In genomic region chr6:36027501-36028087, GRCh38 we compare ENCODE assay signal across 1 cellular context.
A peak's percentile ranks its signal among the peaks of the same experiment; 100 is the strongest.
TF ChIP-seq lines count a peak whose summit lies in the region.

Gene MAPK14, plus strand, starts transcription at chr6:36027808. Its CDS starts 350 bp downstream, at chr6:36028158.

TF ChIP-seq in GM12878, 131 proteins besides CTCF, POLR2A, EP300 and RAD21 (continued from another document and continues in another):
- TF ChIP-seq ZBTB33 (IDR thresholded peaks at IDR 0.05) (peak; percentile 81), RB1 (IDR thresholded peaks at IDR 0.05; ENCODE audit: borderline replicate concordance) (peak; percentile 78; the same call in 1 of the 2 replicates), ZBED1 (IDR thresholded peaks at IDR 0.05; ENCODE audit: borderline replicate concordance) (no peak), ZZZ3 (IDR thresholded peaks at IDR 0.05; ENCODE audit: control insufficient read depth, insufficient read length, low read depth) (no peak), BCL11A (IDR thresholded peaks at IDR 0.05; ENCODE audit: low read depth, low read length) (no peak), IKZF1 (conservative IDR thresholded peaks at IDR 0.05) (peak; percentile 95), NBN (IDR thresholded peaks at IDR 0.05) (no peak; the same call in 1 of the 2 replicates), GABPA (IDR thresholded peaks at IDR 0.05; ENCODE audit: low read depth) (no peak), NFIC (IDR thresholded peaks at IDR 0.05; ENCODE audit: low read depth, low read length) (no peak), CREM (IDR thresholded peaks at IDR 0.05; ENCODE audit: low read depth) (no peak; the same call in 1 of the 2 replicates), ZNF274 (IDR thresholded peaks at IDR 0.05; ENCODE audit: insufficient read depth, insufficient read length) (no peak), MYB (IDR thresholded peaks at IDR 0.05; ENCODE audit: borderline replicate concordance, low read depth, low read length) (peak; percentile 39; the same call in 1 of the 2 replicates), TCF3 (IDR thresholded peaks at IDR 0.05; ENCODE audit: borderline replicate concordance, insufficient read depth, low read depth, low read length) (no peak), NKRF (conservative IDR thresholded peaks at IDR 0.05) (peak; percentile 81), KAT2A (conservative IDR thresholded peaks at IDR 0.05; ENCODE audit: control insufficient read depth, low read depth, low read length) (no peak), USF1 (IDR thresholded peaks at IDR 0.05; ENCODE audit: borderline replicate concordance, extremely low read length, insufficient read depth, low read depth, low read length) (no peak), ESRRA (IDR thresholded peaks at IDR 0.05; ENCODE audit: low read length) (no peak), CBX5 (IDR thresholded peaks at IDR 0.05; ENCODE audit: low read depth) (peak; percentile 86), SMC3 (IDR thresholded peaks at IDR 0.05; ENCODE audit: borderline replicate concordance, low read length) (peak; percentile 97), SREBF1 (IDR thresholded peaks at IDR 0.05; ENCODE audit: low read length) (no peak), CHD1 (IDR thresholded peaks at IDR 0.05; ENCODE audit: low read depth, low read length) (peak; percentile 47; the same call in 1 of the 2 replicates), CHD4 (IDR thresholded peaks at IDR 0.05) (no peak), TAF1 (IDR thresholded peaks at IDR 0.05; ENCODE audit: borderline replicate concordance, low read depth, low read length) (peak; percentile 86), BHLHE40 (IDR thresholded peaks at IDR 0.05; ENCODE audit: borderline replicate concordance in 1 of 2, low read depth in 2 of 2, low read length in 1 of 2) (peak; percentile 33 to 35; a peak in 3 of 4 replicates), IRF4 (IDR thresholded peaks at IDR 0.05; ENCODE audit: low read depth, low read length) (no peak), PKNOX1 (IDR thresholded peaks at IDR 0.05) (peak; percentile 80; the same call in 1 of the 2 replicates), CHD2 (IDR thresholded peaks at IDR 0.05; ENCODE audit: borderline replicate concordance, low read depth, low read length) (peak; percentile 100), MEF2B (IDR thresholded peaks at IDR 0.05; ENCODE audit: partially characterized antibody, poor library complexity, severe bottlenecking) (no peak), WRNIP1 (IDR thresholded peaks at IDR 0.05; ENCODE audit: borderline replicate concordance, low read depth, low read length) (peak; percentile 32; the same call in 1 of the 2 replicates), RUNX3 (IDR thresholded peaks at IDR 0.05; ENCODE audit: low read length) (peak; percentile 16; the same call in 1 of the 2 replicates), NR2C1 (IDR thresholded peaks at IDR 0.05) (no peak), MEF2A (IDR thresholded peaks at IDR 0.05; ENCODE audit: insufficient read depth, low read depth, low read length) (0 out of 2 replicates have a peak, but pooled peaks have one; percentile 19), ZNF207 (IDR thresholded peaks at IDR 0.05; ENCODE audit: borderline replicate concordance) (peak; percentile 89), RFX5 (IDR thresholded peaks at IDR 0.05; ENCODE audit: low read depth, low read length) (no peak), MTA2 (IDR thresholded peaks at IDR 0.05; ENCODE audit: low read depth) (no peak)
- TF ChIP-seq, protein P1, sequence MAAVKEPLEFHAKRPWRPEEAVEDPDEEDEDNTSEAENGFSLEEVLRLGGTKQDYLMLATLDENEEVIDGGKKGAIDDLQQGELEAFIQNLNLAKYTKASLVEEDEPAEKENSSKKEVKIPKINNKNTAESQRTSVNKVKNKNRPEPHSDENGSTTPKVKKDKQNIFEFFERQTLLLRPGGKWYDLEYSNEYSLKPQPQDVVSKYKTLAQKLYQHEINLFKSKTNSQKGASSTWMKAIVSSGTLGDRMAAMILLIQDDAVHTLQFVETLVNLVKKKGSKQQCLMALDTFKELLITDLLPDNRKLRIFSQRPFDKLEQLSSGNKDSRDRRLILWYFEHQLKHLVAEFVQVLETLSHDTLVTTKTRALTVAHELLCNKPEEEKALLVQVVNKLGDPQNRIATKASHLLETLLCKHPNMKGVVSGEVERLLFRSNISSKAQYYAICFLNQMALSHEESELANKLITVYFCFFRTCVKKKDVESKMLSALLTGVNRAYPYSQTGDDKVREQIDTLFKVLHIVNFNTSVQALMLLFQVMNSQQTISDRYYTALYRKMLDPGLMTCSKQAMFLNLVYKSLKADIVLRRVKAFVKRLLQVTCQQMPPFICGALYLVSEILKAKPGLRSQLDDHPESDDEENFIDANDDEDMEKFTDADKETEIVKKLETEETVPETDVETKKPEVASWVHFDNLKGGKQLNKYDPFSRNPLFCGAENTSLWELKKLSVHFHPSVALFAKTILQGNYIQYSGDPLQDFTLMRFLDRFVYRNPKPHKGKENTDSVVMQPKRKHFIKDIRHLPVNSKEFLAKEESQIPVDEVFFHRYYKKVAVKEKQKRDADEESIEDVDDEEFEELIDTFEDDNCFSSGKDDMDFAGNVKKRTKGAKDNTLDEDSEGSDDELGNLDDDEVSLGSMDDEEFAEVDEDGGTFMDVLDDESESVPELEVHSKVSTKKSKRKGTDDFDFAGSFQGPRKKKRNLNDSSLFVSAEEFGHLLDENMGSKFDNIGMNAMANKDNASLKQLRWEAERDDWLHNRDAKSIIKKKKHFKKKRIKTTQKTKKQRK (IDR thresholded peaks at IDR 0.05; ENCODE audit: low read depth, low read length): no peak
- TF ChIP-seq, protein P2, sequence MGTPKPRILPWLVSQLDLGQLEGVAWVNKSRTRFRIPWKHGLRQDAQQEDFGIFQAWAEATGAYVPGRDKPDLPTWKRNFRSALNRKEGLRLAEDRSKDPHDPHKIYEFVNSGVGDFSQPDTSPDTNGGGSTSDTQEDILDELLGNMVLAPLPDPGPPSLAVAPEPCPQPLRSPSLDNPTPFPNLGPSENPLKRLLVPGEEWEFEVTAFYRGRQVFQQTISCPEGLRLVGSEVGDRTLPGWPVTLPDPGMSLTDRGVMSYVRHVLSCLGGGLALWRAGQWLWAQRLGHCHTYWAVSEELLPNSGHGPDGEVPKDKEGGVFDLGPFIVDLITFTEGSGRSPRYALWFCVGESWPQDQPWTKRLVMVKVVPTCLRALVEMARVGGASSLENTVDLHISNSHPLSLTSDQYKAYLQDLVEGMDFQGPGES (IDR thresholded peaks at IDR 0.05): no peak; the same call in 1 of the 2 replicates
- TF ChIP-seq, protein P3, sequence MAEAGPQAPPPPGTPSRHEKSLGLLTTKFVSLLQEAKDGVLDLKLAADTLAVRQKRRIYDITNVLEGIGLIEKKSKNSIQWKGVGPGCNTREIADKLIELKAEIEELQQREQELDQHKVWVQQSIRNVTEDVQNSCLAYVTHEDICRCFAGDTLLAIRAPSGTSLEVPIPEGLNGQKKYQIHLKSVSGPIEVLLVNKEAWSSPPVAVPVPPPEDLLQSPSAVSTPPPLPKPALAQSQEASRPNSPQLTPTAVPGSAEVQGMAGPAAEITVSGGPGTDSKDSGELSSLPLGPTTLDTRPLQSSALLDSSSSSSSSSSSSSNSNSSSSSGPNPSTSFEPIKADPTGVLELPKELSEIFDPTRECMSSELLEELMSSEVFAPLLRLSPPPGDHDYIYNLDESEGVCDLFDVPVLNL (IDR thresholded peaks at IDR 0.05; ENCODE audit: low read depth, low read length): peak; percentile 62
- TF ChIP-seq, protein P4, sequence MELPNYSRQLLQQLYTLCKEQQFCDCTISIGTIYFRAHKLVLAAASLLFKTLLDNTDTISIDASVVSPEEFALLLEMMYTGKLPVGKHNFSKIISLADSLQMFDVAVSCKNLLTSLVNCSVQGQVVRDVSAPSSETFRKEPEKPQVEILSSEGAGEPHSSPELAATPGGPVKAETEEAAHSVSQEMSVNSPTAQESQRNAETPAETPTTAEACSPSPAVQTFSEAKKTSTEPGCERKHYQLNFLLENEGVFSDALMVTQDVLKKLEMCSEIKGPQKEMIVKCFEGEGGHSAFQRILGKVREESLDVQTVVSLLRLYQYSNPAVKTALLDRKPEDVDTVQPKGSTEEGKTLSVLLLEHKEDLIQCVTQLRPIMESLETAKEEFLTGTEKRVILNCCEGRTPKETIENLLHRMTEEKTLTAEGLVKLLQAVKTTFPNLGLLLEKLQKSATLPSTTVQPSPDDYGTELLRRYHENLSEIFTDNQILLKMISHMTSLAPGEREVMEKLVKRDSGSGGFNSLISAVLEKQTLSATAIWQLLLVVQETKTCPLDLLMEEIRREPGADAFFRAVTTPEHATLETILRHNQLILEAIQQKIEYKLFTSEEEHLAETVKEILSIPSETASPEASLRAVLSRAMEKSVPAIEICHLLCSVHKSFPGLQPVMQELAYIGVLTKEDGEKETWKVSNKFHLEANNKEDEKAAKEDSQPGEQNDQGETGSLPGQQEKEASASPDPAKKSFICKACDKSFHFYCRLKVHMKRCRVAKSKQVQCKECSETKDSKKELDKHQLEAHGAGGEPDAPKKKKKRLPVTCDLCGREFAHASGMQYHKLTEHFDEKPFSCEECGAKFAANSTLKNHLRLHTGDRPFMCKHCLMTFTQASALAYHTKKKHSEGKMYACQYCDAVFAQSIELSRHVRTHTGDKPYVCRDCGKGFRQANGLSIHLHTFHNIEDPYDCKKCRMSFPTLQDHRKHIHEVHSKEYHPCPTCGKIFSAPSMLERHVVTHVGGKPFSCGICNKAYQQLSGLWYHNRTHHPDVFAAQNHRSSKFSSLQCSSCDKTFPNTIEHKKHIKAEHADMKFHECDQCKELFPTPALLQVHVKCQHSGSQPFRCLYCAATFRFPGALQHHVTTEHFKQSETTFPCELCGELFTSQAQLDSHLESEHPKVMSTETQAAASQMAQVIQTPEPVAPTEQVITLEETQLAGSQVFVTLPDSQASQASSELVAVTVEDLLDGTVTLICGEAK (IDR thresholded peaks at IDR 0.05; ENCODE audit: borderline replicate concordance): peak; percentile 48; the same call in 1 of the 2 replicates
- TF ChIP-seq, protein P5, sequence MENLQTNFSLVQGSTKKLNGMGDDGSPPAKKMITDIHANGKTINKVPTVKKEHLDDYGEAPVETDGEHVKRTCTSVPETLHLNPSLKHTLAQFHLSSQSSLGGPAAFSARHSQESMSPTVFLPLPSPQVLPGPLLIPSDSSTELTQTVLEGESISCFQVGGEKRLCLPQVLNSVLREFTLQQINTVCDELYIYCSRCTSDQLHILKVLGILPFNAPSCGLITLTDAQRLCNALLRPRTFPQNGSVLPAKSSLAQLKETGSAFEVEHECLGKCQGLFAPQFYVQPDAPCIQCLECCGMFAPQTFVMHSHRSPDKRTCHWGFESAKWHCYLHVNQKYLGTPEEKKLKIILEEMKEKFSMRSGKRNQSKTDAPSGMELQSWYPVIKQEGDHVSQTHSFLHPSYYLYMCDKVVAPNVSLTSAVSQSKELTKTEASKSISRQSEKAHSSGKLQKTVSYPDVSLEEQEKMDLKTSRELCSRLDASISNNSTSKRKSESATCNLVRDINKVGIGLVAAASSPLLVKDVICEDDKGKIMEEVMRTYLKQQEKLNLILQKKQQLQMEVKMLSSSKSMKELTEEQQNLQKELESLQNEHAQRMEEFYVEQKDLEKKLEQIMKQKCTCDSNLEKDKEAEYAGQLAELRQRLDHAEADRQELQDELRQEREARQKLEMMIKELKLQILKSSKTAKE (IDR thresholded peaks at IDR 0.05; ENCODE audit: low read depth, poor library complexity, severe bottlenecking): peak; percentile 64
- TF ChIP-seq, protein P6, sequence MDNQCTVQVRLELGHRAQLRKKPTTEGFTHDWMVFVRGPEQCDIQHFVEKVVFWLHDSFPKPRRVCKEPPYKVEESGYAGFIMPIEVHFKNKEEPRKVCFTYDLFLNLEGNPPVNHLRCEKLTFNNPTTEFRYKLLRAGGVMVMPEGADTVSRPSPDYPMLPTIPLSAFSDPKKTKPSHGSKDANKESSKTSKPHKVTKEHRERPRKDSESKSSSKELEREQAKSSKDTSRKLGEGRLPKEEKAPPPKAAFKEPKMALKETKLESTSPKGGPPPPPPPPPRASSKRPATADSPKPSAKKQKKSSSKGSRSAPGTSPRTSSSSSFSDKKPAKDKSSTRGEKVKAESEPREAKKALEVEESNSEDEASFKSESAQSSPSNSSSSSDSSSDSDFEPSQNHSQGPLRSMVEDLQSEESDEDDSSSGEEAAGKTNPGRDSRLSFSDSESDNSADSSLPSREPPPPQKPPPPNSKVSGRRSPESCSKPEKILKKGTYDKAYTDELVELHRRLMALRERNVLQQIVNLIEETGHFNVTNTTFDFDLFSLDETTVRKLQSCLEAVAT (IDR thresholded peaks at IDR 0.05): 0 out of 2 replicates have a peak, but pooled peaks have one; percentile 9
